In genomic region chr12:46360370-46360769, GRCh38 we compare ENCODE assay signal across 1 cellular context.
TF ChIP-seq lines count a peak whose summit lies in the region.

No MANE protein-coding gene starts in this region.

TF ChIP-seq in HepG2, 621 proteins besides CTCF, POLR2A, EP300 and RAD21:
- TF ChIP-seq MAFK (conservative IDR thresholded peaks at IDR 0.05 in 1 of 2, IDR thresholded peaks at IDR 0.05 in 1 of 2; ENCODE audit: low read length in 2 of 2) = no peak
- TF ChIP-seq SAFB2 (CRISPR knock-in tag; IDR thresholded peaks at IDR 0.05; ENCODE audit: borderline replicate concordance, low read depth) = no peak
- peak; percentile 71; the same call in 1 of the 2 replicates for TF ChIP-seq HNRNPUL1 (IDR thresholded peaks at IDR 0.05; ENCODE audit: low read depth, low read length)
- peak; percentile 18 for TF ChIP-seq AGO2 (optimal IDR thresholded peaks at IDR 0.05; ENCODE audit: low read depth, low read length)
TF ChIP-seq in HepG2: peak in this region for 2.
